ENCODE assay signal across 26 cellular contexts in the genomic region with DNA sequence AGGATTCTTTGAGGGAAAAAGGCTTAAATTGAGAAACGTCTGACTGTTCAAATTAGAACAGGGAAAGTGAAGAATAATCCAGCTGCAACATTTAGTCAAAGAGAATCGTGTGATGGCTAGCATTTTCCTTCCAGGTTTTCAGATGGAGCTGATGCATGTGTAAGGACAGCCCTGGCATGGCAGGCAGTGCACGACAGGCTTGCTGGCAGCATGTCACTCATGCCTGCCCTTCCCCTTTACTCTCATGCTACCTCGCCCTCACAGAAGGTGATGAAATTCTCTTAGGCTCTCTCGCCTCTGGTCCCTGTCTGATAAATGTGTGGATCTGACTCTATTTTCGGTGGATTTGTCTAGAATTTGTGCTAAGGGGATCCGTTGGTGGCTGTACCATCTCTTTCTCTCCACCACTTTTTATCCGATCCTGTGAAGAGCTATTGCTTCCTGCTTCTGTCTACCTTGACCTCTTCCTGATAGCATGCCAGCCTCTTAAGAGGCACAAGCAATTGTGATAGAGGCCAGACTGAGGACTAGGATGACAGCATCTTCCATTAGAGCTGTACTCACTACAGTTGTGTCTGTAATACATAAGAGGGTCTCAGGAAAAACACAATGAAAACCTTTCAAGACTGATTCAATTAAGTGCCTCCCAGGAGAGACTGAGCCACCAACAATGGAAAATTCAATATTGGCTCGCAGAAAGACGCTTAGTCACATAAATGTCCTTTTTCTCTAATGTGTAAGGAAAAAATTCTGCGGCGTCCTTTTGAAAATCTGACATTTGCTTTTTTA.
DNase-seq lines count a peak whose midpoint lies in the region; ATAC-seq and TF ChIP-seq lines count a peak whose summit lies in the region.
"Had no signal": no experiment of that assay in that cellular context is flagged by ENCODE, and none has a peak within 500 bp of the region (broad histone marks: within the 10 kb centered on the region; RNA-seq: fewer than 3 reads in every experiment).

No MANE protein-coding gene starts in this region.

- peak overlapping the region; percentile 36 for H3K4me3 Mint-ChIP-seq in glutamatergic neuron (ENCODE audit: unreplicated experiment)
- H3K4me3 Mint-ChIP-seq: activated CD4-positive, alpha-beta memory T cell treated with anti-CD3 and anti-CD28 coated beads, Interleukin-2, amount 10 ng/mL, durations not matched to agents 7 days and 5 days; activated naive CD8-positive, alpha-beta T cell had no signal

- peak overlapping the region; percentile 96 for H3K27ac Mint-ChIP-seq in glutamatergic neuron (ENCODE audit: unreplicated experiment)
- H3K27ac Mint-ChIP-seq: activated CD4-positive, alpha-beta memory T cell treated with anti-CD3 and anti-CD28 coated beads, Interleukin-2, amount 10 ng/mL, durations not matched to agents 7 days and 5 days; activated naive CD8-positive, alpha-beta T cell had no signal

- no peak for TF ChIP-seq CTCF in glutamatergic neuron (IDR thresholded peaks at IDR 0.05; ENCODE audit: partially characterized antibody, unreplicated experiment)

- DNase-seq in left ventricle myocardium superior (no peak), Right ventricle myocardium inferior (ENCODE audit: missing footprints) (no peak), NCI-H2227 (lab: John Stamatoyannopoulos, UW; ENCODE audit: unreplicated experiment) (peak; percentile 77), glutamatergic neuron (no peak), retina (peak; percentile 39), activated gamma-delta T cell treated with Interleukin-2 at 50 U/mL for 16 hours (no peak), DMS 273 (lab: John Stamatoyannopoulos, UW; ENCODE audit: unreplicated experiment) (no peak)
- DNase-seq: activated CD4-positive, alpha-beta memory T cell treated with anti-CD3 and anti-CD28 coated beads, Interleukin-2, amount 10 ng/mL, durations not matched to agents 7 days and 5 days; activated CD4-positive, alpha-beta T cell treated with anti-CD3 and anti-CD28 coated beads for 1 hour; anterior cingulate cortex; Caco-2; cortex of kidney; DMS79 treated with DMSO at 0.1 percent for 48 hours; effector memory CD8-positive, alpha-beta T cell; esophagus squamous epithelium; foreskin melanocyte; GF-D8; KBM-7; naive B cell; NCI-H1105; NCI-H774; ovary; RPMI8226; upper lobe of right lung had no signal

- intact Hi-C loops in left ventricle myocardium superior (cut with micrococcal nuclease) (no loop called here), Right ventricle myocardium inferior (cut with DNase I) (no loop called here)

- peaks cover 1% of the 10 kb centered on the region for H3K9me3 Mint-ChIP-seq in glutamatergic neuron (ENCODE audit: unreplicated experiment)
- H3K9me3 Mint-ChIP-seq: activated CD4-positive, alpha-beta memory T cell treated with anti-CD3 and anti-CD28 coated beads, Interleukin-2, amount 10 ng/mL, durations not matched to agents 7 days and 5 days; effector memory CD8-positive, alpha-beta T cell; naive B cell had no signal

- ATAC-seq in left ventricle myocardium superior = peak; percentile 30
- no peak for ATAC-seq in Right ventricle myocardium inferior
- no peak for ATAC-seq in GM19455 (IDR thresholded peaks at IDR 0.05; ENCODE audit: unreplicated experiment)
- ATAC-seq: effector memory CD8-positive, alpha-beta T cell; upper lobe of right lung had no signal

- no peaks in the 10 kb centered on the region for H3K36me3 Mint-ChIP-seq in glutamatergic neuron (ENCODE audit: unreplicated experiment)

- H3K27me3 Mint-ChIP-seq in glutamatergic neuron (ENCODE audit: unreplicated experiment) = peaks cover 2% of the 10 kb centered on the region
- H3K27me3 Mint-ChIP-seq: activated CD4-positive, alpha-beta memory T cell treated with anti-CD3 and anti-CD28 coated beads, Interleukin-2, amount 10 ng/mL, durations not matched to agents 7 days and 5 days; activated naive CD8-positive, alpha-beta T cell; effector memory CD8-positive, alpha-beta T cell; naive B cell had no signal

- H3K4me1 Mint-ChIP-seq in glutamatergic neuron (ENCODE audit: low read depth, unreplicated experiment) = peaks cover 28% of the 10 kb centered on the region
- H3K4me1 Mint-ChIP-seq: naive B cell had no signal

Comparison
In these comparisons a context has a peak if more than half of its experiments do, and no peak if none do; other contexts are left out.
1. DNase-seq: peak in NCI-H2227 (single experiment) and retina (single experiment); none in left ventricle myocardium superior (single experiment), Right ventricle myocardium inferior (single experiment), glutamatergic neuron (single experiment), activated gamma-delta T cell treated with Interleukin-2 at 50 U/mL for 16 hours (single experiment) and DMS 273 (single experiment).